Comparison of ENCODE assay signal across 1 cellular context in the genomic region with DNA sequence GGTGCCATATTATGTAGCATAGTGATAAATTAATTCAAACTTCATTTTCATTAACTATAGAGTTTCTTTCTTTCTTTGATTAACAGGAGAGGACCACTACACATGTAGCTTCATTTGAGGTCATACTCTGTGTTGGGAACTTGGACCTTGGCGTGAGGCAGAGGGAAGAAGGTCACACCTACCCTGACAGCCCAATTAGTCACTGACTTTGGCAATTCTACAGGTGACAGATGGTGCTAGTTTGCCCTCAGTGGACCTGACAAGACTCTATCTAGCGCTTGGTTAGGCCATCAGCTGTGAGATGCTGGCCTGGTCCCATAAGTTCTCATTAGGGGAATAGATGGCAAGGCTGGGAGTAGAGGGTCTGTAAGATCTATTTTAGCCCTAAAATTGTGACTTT.
TF ChIP-seq lines count a peak whose summit lies in the region.

No MANE protein-coding gene starts in this region.

TF ChIP-seq in GM23338, 12 proteins besides CTCF, POLR2A, EP300 and RAD21:
- TF ChIP-seq, protein P1, sequence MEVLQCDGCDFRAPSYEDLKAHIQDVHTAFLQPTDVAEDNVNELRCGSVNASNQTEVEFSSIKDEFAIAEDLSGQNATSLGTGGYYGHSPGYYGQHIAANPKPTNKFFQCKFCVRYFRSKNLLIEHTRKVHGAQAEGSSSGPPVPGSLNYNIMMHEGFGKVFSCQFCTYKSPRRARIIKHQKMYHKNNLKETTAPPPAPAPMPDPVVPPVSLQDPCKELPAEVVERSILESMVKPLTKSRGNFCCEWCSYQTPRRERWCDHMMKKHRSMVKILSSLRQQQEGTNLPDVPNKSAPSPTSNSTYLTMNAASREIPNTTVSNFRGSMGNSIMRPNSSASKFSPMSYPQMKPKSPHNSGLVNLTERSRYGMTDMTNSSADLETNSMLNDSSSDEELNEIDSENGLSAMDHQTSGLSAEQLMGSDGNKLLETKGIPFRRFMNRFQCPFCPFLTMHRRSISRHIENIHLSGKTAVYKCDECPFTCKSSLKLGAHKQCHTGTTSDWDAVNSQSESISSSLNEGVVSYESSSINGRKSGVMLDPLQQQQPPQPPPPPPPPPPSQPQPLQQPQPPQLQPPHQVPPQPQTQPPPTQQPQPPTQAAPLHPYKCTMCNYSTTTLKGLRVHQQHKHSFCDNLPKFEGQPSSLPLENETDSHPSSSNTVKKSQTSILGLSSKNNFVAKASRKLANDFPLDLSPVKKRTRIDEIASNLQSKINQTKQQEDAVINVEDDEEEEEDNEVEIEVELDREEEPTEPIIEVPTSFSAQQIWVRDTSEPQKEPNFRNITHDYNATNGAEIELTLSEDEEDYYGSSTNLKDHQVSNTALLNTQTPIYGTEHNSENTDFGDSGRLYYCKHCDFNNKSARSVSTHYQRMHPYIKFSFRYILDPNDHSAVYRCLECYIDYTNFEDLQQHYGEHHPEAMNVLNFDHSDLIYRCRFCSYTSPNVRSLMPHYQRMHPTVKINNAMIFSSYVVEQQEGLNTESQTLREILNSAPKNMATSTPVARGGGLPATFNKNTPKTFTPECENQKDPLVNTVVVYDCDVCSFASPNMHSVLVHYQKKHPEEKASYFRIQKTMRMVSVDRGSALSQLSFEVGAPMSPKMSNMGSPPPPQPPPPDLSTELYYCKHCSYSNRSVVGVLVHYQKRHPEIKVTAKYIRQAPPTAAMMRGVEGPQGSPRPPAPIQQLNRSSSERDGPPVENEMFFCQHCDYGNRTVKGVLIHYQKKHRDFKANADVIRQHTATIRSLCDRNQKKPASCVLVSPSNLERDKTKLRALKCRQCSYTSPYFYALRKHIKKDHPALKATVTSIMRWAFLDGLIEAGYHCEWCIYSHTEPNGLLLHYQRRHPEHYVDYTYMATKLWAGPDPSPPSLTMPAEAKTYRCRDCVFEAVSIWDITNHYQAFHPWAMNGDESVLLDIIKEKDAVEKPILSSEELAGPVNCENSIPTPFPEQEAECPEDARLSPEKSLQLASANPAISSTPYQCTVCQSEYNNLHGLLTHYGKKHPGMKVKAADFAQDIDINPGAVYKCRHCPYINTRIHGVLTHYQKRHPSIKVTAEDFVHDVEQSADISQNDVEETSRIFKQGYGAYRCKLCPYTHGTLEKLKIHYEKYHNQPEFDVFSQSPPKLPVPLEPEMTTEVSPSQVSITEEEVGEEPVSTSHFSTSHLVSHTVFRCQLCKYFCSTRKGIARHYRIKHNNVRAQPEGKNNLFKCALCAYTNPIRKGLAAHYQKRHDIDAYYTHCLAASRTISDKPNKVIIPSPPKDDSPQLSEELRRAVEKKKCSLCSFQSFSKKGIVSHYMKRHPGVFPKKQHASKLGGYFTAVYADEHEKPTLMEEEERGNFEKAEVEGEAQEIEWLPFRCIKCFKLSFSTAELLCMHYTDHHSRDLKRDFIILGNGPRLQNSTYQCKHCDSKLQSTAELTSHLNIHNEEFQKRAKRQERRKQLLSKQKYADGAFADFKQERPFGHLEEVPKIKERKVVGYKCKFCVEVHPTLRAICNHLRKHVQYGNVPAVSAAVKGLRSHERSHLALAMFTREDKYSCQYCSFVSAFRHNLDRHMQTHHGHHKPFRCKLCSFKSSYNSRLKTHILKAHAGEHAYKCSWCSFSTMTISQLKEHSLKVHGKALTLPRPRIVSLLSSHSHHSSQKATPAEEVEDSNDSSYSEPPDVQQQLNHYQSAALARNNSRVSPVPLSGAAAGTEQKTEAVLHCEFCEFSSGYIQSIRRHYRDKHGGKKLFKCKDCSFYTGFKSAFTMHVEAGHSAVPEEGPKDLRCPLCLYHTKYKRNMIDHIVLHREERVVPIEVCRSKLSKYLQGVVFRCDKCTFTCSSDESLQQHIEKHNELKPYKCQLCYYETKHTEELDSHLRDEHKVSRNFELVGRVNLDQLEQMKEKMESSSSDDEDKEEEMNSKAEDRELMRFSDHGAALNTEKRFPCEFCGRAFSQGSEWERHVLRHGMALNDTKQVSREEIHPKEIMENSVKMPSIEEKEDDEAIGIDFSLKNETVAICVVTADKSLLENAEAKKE (CRISPR knock-in tag; IDR thresholded peaks at IDR 0.05): no peak
- TF ChIP-seq STAT1 (IDR thresholded peaks at IDR 0.05; ENCODE audit: unreplicated experiment) (no peak), EZH2 (IDR thresholded peaks at IDR 0.05; ENCODE audit: low read depth, unreplicated experiment) (no peak), JUNB (IDR thresholded peaks at IDR 0.05; ENCODE audit: unreplicated experiment) (no peak), ZNF331 (CRISPR knock-in tag; IDR thresholded peaks at IDR 0.05; ENCODE audit: low read depth) (no peak), ZNF114 (CRISPR knock-in tag; IDR thresholded peaks at IDR 0.05) (no peak), NANOG (IDR thresholded peaks at IDR 0.05; ENCODE audit: borderline replicate concordance) (no peak), POLR2AphosphoS5 (IDR thresholded peaks at IDR 0.05; ENCODE audit: low read depth) (no peak), CREB1 (CRISPR knock-in tag; IDR thresholded peaks at IDR 0.05; ENCODE audit: low read depth) (no peak), EZH2phosphoT487 (IDR thresholded peaks at IDR 0.05; ENCODE audit: unreplicated experiment) (no peak)
- TF ChIP-seq, protein P2, sequence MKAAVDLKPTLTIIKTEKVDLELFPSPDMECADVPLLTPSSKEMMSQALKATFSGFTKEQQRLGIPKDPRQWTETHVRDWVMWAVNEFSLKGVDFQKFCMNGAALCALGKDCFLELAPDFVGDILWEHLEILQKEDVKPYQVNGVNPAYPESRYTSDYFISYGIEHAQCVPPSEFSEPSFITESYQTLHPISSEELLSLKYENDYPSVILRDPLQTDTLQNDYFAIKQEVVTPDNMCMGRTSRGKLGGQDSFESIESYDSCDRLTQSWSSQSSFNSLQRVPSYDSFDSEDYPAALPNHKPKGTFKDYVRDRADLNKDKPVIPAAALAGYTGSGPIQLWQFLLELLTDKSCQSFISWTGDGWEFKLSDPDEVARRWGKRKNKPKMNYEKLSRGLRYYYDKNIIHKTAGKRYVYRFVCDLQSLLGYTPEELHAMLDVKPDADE (IDR thresholded peaks at IDR 0.05): no peak
- TF ChIP-seq, protein P3, sequence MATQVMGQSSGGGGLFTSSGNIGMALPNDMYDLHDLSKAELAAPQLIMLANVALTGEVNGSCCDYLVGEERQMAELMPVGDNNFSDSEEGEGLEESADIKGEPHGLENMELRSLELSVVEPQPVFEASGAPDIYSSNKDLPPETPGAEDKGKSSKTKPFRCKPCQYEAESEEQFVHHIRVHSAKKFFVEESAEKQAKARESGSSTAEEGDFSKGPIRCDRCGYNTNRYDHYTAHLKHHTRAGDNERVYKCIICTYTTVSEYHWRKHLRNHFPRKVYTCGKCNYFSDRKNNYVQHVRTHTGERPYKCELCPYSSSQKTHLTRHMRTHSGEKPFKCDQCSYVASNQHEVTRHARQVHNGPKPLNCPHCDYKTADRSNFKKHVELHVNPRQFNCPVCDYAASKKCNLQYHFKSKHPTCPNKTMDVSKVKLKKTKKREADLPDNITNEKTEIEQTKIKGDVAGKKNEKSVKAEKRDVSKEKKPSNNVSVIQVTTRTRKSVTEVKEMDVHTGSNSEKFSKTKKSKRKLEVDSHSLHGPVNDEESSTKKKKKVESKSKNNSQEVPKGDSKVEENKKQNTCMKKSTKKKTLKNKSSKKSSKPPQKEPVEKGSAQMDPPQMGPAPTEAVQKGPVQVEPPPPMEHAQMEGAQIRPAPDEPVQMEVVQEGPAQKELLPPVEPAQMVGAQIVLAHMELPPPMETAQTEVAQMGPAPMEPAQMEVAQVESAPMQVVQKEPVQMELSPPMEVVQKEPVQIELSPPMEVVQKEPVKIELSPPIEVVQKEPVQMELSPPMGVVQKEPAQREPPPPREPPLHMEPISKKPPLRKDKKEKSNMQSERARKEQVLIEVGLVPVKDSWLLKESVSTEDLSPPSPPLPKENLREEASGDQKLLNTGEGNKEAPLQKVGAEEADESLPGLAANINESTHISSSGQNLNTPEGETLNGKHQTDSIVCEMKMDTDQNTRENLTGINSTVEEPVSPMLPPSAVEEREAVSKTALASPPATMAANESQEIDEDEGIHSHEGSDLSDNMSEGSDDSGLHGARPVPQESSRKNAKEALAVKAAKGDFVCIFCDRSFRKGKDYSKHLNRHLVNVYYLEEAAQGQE (IDR thresholded peaks at IDR 0.05; ENCODE audit: unreplicated experiment): no peak
